Comparison of ENCODE assay signal across 8 cellular contexts in genomic region chr12:6605425-6606330, GRCh38. TPM values are rescaled to one million over a fixed set of nuclear protein-coding genes. Genes with fewer than 3 reads are reported as not detected.
DNase-seq lines count a peak whose midpoint lies in the region; ATAC-seq, FAIRE-seq and TF ChIP-seq lines count a peak whose summit lies in the region.

No MANE protein-coding gene starts in this region.

- no peak overlapping the region for H3K56ac ChIP-seq in H9 (ENCODE audit: insufficient read length, low read depth, low read length)
- peak overlapping the region; percentile 59 for H3K56ac ChIP-seq in H1 (replicated peaks; ENCODE audit: insufficient read length, low read depth, low read length)

- H3T11ph ChIP-seq in H9 (ENCODE audit: low read length): no peak overlapping the region

- TF ChIP-seq POLR2A in H1 (IDR thresholded peaks at IDR 0.05; ENCODE audit: control extremely low read depth in 1 of 2, low read depth in 2 of 2, low read length in 2 of 2): no peak

- H3K36me3 ChIP-seq in H1 (ENCODE audit: control insufficient read depth in 2 of 4, insufficient read depth in 4 of 4, low read length in 3 of 4): peaks cover 20 to 42% (median 24%) of the 10 kb centered on the region in 4 experiments
- peaks cover 5% of the 10 kb centered on the region for H3K36me3 ChIP-seq in mucosa of descending colon (ENCODE audit: low read depth)

- peak; percentile 28 for DNase-seq in A172 (ENCODE audit: low spot score)
- peak; percentile 62 for DNase-seq in H9
- DNase-seq in activated B cell treated with CpG ODN at 0.5 μM for 24 hours: no peak
- DNase-seq in H1 (ENCODE audit: low read depth in 1 of 2, low spot score in 2 of 2): peak in 1 of 2 experiments; percentile 63
- peak in 1 of 3 donors; percentile 41 for DNase-seq in mucosa of descending colon
- peak; percentile 52 for DNase-seq in ureter (ENCODE audit: low spot score)
- DNase-seq in NCI-H446 treated with DMSO at 0.1 percent for 48 hours (lab: John Stamatoyannopoulos, UW): no peak

- H3K4me1 Mint-ChIP-seq in H9 (peaks cover 29 to 32% of the 10 kb centered on the region in 2 experiments), activated B cell treated with CpG ODN at 0.5 μM for 24 hours (peaks cover 55% of the 10 kb centered on the region)

- no peak for TF ChIP-seq EP300 in H1 (IDR thresholded peaks at IDR 0.05; ENCODE audit: borderline replicate concordance in 1 of 2, low read depth in 2 of 2, low read length in 2 of 2)

- H3K14ac ChIP-seq in H9 (ENCODE audit: insufficient read depth, low read length) (no peak overlapping the region; the same call in 1 of the 2 replicates), H1 (ENCODE audit: insufficient read length) (no peak overlapping the region)

- H2BK15ac ChIP-seq in H9 (ENCODE audit: low read depth, low read length) (no peak overlapping the region), H1 (ENCODE audit: low read length) (no peak overlapping the region; the same call in 1 of the 2 replicates)

- H3K27me3 ChIP-seq in H9 (ENCODE audit: insufficient read depth, low read length) (no peaks in the 10 kb centered on the region), H1 (replicated peaks in 1 of 4; ENCODE audit: control insufficient read depth in 3 of 4, extremely low read depth in 1 of 4, insufficient read depth in 3 of 4, low read length in 3 of 4) (no peaks in the 10 kb centered on the region)

- intact Hi-C loops in activated B cell treated with CpG ODN at 0.5 μM for 24 hours (cut with micrococcal nuclease) (loop anchor here (2.0 to 5.0 kb wide), 2 partner anchors 19 to 367 kb away; partner anchors contain the start of genes EMG1 and PHB2), mucosa of descending colon (cut with DNase I, micrococcal nuclease) (no loop called here)

- H3K79me2 ChIP-seq in H9 (ENCODE audit: insufficient read depth, low read length) (peaks cover 27% of the 10 kb centered on the region; the same call in 1 of the 2 replicates), H1 (ENCODE audit: control insufficient read depth in 1 of 2, insufficient read depth in 2 of 2, low read length in 2 of 2) (peaks cover 22 to 46% of the 10 kb centered on the region in 2 experiments)

- no peak for TF ChIP-seq RAD21 in H1 (IDR thresholded peaks at IDR 0.05 in 1 of 2, conservative IDR thresholded peaks at IDR 0.05 in 1 of 2; ENCODE audit: low read depth in 2 of 2, low read length in 2 of 2)

- peak overlapping the region; percentile 63 for H3K4me2 ChIP-seq in H9 (ENCODE audit: insufficient read depth, insufficient read length, low read length)
- H3K4me2 ChIP-seq in H1 (ENCODE audit: insufficient read depth in 1 of 2, low read depth in 2 of 2, low read length in 2 of 2): peak overlapping the region; percentile 92 to 99

- no peak overlapping the region for H2AFZ ChIP-seq in H9 (ENCODE audit: low read length)
- H2AFZ ChIP-seq in H1 (ENCODE audit: low read length): no peak overlapping the region

- CTCF ChIA-PET in activated B cell treated with CpG ODN at 0.5 μM for 24 hours (lab: Charles Lee): interaction anchor here (0.5 to 1.4 kb wide), 4 partner anchors 15 to 148 kb away, joined by 3 to 4 read pairs (median 3); partner anchors contain the start of gene MLF2
- CTCF ChIA-PET in H1 (lab: Charles Lee; ENCODE audit: partially characterized antibody): interaction anchor here (0.6 to 4.3 kb wide), 12 partner anchors 9 to 247 kb away, joined by 3 to 25 read pairs (median 3); no protein-coding TSS in a partner anchor

- no peaks in the 10 kb centered on the region for H3K27me3 Mint-ChIP-seq in H9 (ENCODE audit: low read depth)
- H3K27me3 Mint-ChIP-seq in activated B cell treated with CpG ODN at 0.5 μM for 24 hours: no peaks in the 10 kb centered on the region

- H4K8ac ChIP-seq in H9 (replicated peaks; ENCODE audit: insufficient read length, low read depth, low read length) (no peak overlapping the region), H1 (ENCODE audit: extremely low read depth, insufficient read depth, low read length) (no peak overlapping the region)

- H3K23ac ChIP-seq in H9 (ENCODE audit: insufficient read length, low read depth, low read length) (no peak overlapping the region), H1 (ENCODE audit: insufficient read length) (no peak overlapping the region)

- FAIRE-seq in H1 (lab: Jason Lieb, UNC): no peak

- H2AK5ac ChIP-seq in H9 (ENCODE audit: insufficient read length, low read length) (no peak overlapping the region), H1 (ENCODE audit: low read depth, low read length) (peak overlapping the region; percentile 93; the same call in 1 of the 2 replicates)

- ATAC-seq in activated B cell treated with CpG ODN at 0.5 μM for 24 hours (ENCODE audit: low read depth): peak; percentile 10
- ATAC-seq in mucosa of descending colon: peak; percentile 12
- no peak for ATAC-seq in GM18502 (IDR thresholded peaks at IDR 0.05; ENCODE audit: poor library complexity, unreplicated experiment)

- H4K91ac ChIP-seq in H9 (ENCODE audit: insufficient read length, low read depth, low read length) (no peak overlapping the region), H1 (replicated peaks; ENCODE audit: insufficient read length, low read length) (no peak overlapping the region)

- H3K9me3 Mint-ChIP-seq in H9 (no peaks in the 10 kb centered on the region), activated B cell treated with CpG ODN at 0.5 μM for 24 hours (no peaks in the 10 kb centered on the region)

- no peak overlapping the region for H4K5ac ChIP-seq in H9 (ENCODE audit: insufficient read length, low read depth, low read length)
- H4K5ac ChIP-seq in H1 (ENCODE audit: insufficient read length, low read depth, low read length): no peak overlapping the region

- H2BK120ac ChIP-seq in H9 (ENCODE audit: low read depth, low read length, poor library complexity, severe bottlenecking) (no peak overlapping the region), H1 (replicated peaks; ENCODE audit: low read depth, low read length) (no peak overlapping the region)

- POLR2A ChIA-PET in activated B cell treated with CpG ODN at 0.5 μM for 24 hours (lab: Charles Lee) (interaction anchor here (0.5 to 4.3 kb wide), 15 partner anchors 9 to 338 kb away, joined by 3 to 45 read pairs (median 5); partner anchors contain the start of genes C12orf57, CDCA3, COPS7A and LPAR5), H1 (lab: Charles Lee; ENCODE audit: partially characterized antibody) (interaction anchor here (0.6 to 13.4 kb wide), 27 partner anchors 9 to 261 kb away, joined by 3 to 225 read pairs (median 4); partner anchors contain the start of genes COPS7A, GAPDH, NOP2 and TPI1)

- H3K9ac ChIP-seq in H9 (ENCODE audit: extremely low read depth, insufficient read length, low read length) (peak overlapping the region; percentile 28), H1 (replicated peaks in 1 of 4; ENCODE audit: extremely low read depth in 1 of 4, low read depth in 3 of 4, low read length in 3 of 4) (peak overlapping the region in 3 of 4 experiments; percentile 55 to 63 (median 58); a peak in 6 of 7 replicates)

- no peak overlapping the region for H3K18ac ChIP-seq in H9 (ENCODE audit: insufficient read length, low read depth, low read length)
- H3K18ac ChIP-seq in H1 (ENCODE audit: extremely low read depth, low read length): peak overlapping the region; percentile 78

- H3K9me3 ChIP-seq in H9 (ENCODE audit: control insufficient read depth, low read depth, low read length) (no peaks in the 10 kb centered on the region), H1 (ENCODE audit: insufficient read depth in 2 of 2, low read depth in 1 of 2, low read length in 1 of 2) (no peaks in the 10 kb centered on the region), mucosa of descending colon (no peaks in the 10 kb centered on the region)

- H2BK20ac ChIP-seq in H9 (ENCODE audit: low read depth, low read length, poor library complexity, severe bottlenecking) (no peak overlapping the region), H1 (ENCODE audit: low read length) (no peak overlapping the region)

- H2BK5ac ChIP-seq in H9 (ENCODE audit: insufficient read length, low read length) (no peak overlapping the region), H1 (ENCODE audit: low read depth, low read length) (peak overlapping the region; percentile 82)

- peaks cover 3% of the 10 kb centered on the region for H3K79me1 ChIP-seq in H9 (ENCODE audit: insufficient read depth, low read depth, low read length, poor library complexity, severe bottlenecking)
- H3K79me1 ChIP-seq in H1 (ENCODE audit: low read depth, low read length): peaks cover 16% of the 10 kb centered on the region

- H3K23me2 ChIP-seq in H9 (ENCODE audit: insufficient read length, low read depth, low read length, poor library complexity, severe bottlenecking) (peaks cover 5% of the 10 kb centered on the region), H1 (ENCODE audit: low read depth, low read length) (peaks cover 16% of the 10 kb centered on the region; the same call in 1 of the 2 replicates)

- H3K4me3 ChIP-seq in H1 (ENCODE audit: extremely low read depth in 1 of 4, insufficient read depth in 2 of 4, low read depth in 3 of 4, low read length in 4 of 4) (peak overlapping the region; percentile 82 to 93 (median 87)), mucosa of descending colon (peak overlapping the region; percentile 90)

- H4K20me1 ChIP-seq in H9 (ENCODE audit: control insufficient read depth, insufficient read depth, insufficient read length) (no peaks in the 10 kb centered on the region), H1 (replicated peaks in 1 of 2; ENCODE audit: control insufficient read depth in 1 of 2, insufficient read depth in 2 of 2, low read length in 2 of 2) (peaks cover 18 to 24% of the 10 kb centered on the region in 2 experiments)

- H3K4me1 ChIP-seq in H9 (ENCODE audit: insufficient read depth, low read length) (peaks cover 2% of the 10 kb centered on the region; the same call in 1 of the 2 replicates), H1 (replicated peaks in 1 of 4; ENCODE audit: control insufficient read depth in 3 of 4, insufficient read depth in 4 of 4, low read length in 3 of 4) (peaks cover 7 to 25% (median 14%) of the 10 kb centered on the region in 4 experiments), mucosa of descending colon (ENCODE audit: low read depth) (peaks cover 27% of the 10 kb centered on the region)

- no peak; the same call in 2 of the 3 replicates for TF ChIP-seq CTCF in H9 (conservative IDR thresholded peaks at IDR 0.05)
- no peak for TF ChIP-seq CTCF in activated B cell treated with CpG ODN at 0.5 μM for 24 hours (IDR thresholded peaks at IDR 0.05)
- TF ChIP-seq CTCF in H1 (IDR thresholded peaks at IDR 0.05; ENCODE audit: control extremely low read depth in 1 of 3, insufficient read depth in 1 of 3, low read depth in 1 of 3, low read length in 3 of 3): peak in 1 of 3 experiments; percentile 17; a peak in 1 of 4 replicates
- TF ChIP-seq CTCF in mucosa of descending colon (IDR thresholded peaks at IDR 0.05): no peak

- WGBS in H9 (ENCODE audit: extremely low coverage, insufficient read length, low lambda C conversion rate): no CpG with 5 or more reads among the region's 18 CpGs
- WGBS in H1 (ENCODE audit: extremely low coverage in 1 of 2, insufficient coverage in 1 of 2, insufficient read length in 1 of 2, insufficient replicate concordance in 2 of 2, low coverage in 1 of 2, low lambda C conversion rate in 2 of 2, missing lambda C conversion rate in 1 of 2), 2 experiments: 33% methylated on average over 15 of the region's 18 CpGs; no CpG with 5 or more reads in 1 of the 2 experiments

- no peak overlapping the region for H3K4ac ChIP-seq in H9 (ENCODE audit: low read depth, low read length)
- H3K4ac ChIP-seq in H1 (replicated peaks; ENCODE audit: insufficient read length, low read depth, low read length): no peak overlapping the region

- no peak overlapping the region for H2BK12ac ChIP-seq in H9 (ENCODE audit: insufficient read length, low read depth, low read length)
- H2BK12ac ChIP-seq in H1 (ENCODE audit: low read depth, low read length): peak overlapping the region; percentile 50; the same call in 1 of the 2 replicates

- H3K27ac ChIP-seq in H9 (ENCODE audit: insufficient read length, low read depth, low read length): no peak overlapping the region
- no peak overlapping the region for H3K27ac ChIP-seq in H1 (ENCODE audit: low read depth, low read length)

- H3K36me3 Mint-ChIP-seq in H9 (ENCODE audit: insufficient read depth in 1 of 3, low read depth in 3 of 3): peaks cover 40 to 52% (median 52%) of the 10 kb centered on the region in 3 experiments
- H3K36me3 Mint-ChIP-seq in activated B cell treated with CpG ODN at 0.5 μM for 24 hours (ENCODE audit: low read depth): peaks cover 50% of the 10 kb centered on the region

- H3K27ac Mint-ChIP-seq in H9 (peak overlapping the region; percentile 71 to 93 (median 93); a peak in 4 of 7 replicates), activated B cell treated with CpG ODN at 0.5 μM for 24 hours (peak overlapping the region; percentile 82)

- H3K4me3 Mint-ChIP-seq in H9 (no peak overlapping the region; a peak in 3 of 5 replicates), activated B cell treated with CpG ODN at 0.5 μM for 24 hours (no peak overlapping the region)

RNA-seq across cellular contexts. Expression of gene CHD4, which starts 1.5 kb away (rescaled TPM):
- 164 and 201 TPM in 2 replicates for total RNA-seq in A172 (2014; rRNA removed; shearing (Covaris generic))
- 334 and 346 TPM in 2 replicates for total RNA-seq in H9 (2021)
- 342 and 345 TPM in 2 replicates for total RNA-seq in activated B cell treated with CpG ODN at 0.5 μM for 24 hours
- total RNA-seq in H1 (2021; fragmentation: NEBNext Ultra II Directional; extraction: Animal tissue kit (Norgen Biotek cat#: 25700)): 305 and 330 TPM in 2 replicates
- polyA plus RNA-seq in H1 (2011; rRNA removed): 198 and 214 TPM in 2 replicates
- 178 TPM for polyA plus RNA-seq in H1 (2011; cell fraction: cytosol; rRNA removed)
- polyA plus RNA-seq in H1 (2011; cell fraction: nucleus; rRNA removed): 362 TPM
- 194 to 267 TPM (median 241 TPM) in 4 replicates for polyA plus RNA-seq in H1 (2012, experiment 1 of 2)
- polyA plus RNA-seq in H1 (2012, experiment 2 of 2): 52.1 TPM
- 180 TPM for polyA plus RNA-seq in H1 (2013, experiment 1 of 2)
- 192 TPM for polyA plus RNA-seq in H1 (2013, experiment 2 of 2)
- polyA minus RNA-seq in H1 (2011; rRNA and poly(A)+ RNA removed): 290 and 298 TPM in 2 replicates
- polyA minus RNA-seq in H1 (2011; cell fraction: cytosol; rRNA and poly(A)+ RNA removed): 180 TPM
- 129 TPM for polyA minus RNA-seq in H1 (2011; cell fraction: nucleus; rRNA and poly(A)+ RNA removed)
- 100 to 1,000 TPM; 127 to 243 (median 149) TPM for total RNA-seq in mucosa of descending colon
- 232 TPM for total RNA-seq in ureter

RNA-seq across cellular contexts. Expression of gene LPAR5, which starts 30.1 kb away (rescaled TPM):
- total RNA-seq in A172 (2014; rRNA removed; shearing (Covaris generic)): 2.5 TPM in 2 replicates
- total RNA-seq in H9 (2021) (0.22 TPM in 2 replicates), activated B cell treated with CpG ODN at 0.5 μM for 24 hours (27.7 and 30.4 TPM in 2 replicates), mucosa of descending colon (10 to 100 TPM; 12.0 to 30.5 (median 22.7) TPM), ureter (13.6 TPM)
- total RNA-seq in H1 (2021; fragmentation: NEBNext Ultra II Directional; extraction: Animal tissue kit (Norgen Biotek cat#: 25700)): 0.22 and 0.23 TPM in 2 replicates
- polyA plus RNA-seq in H1 (2011; rRNA removed): 0.24 and 0.63 TPM in 2 replicates
- polyA plus RNA-seq in H1 (2011; cell fraction: cytosol; rRNA removed): 0.31 TPM
- polyA plus RNA-seq in H1 (2011; cell fraction: nucleus; rRNA removed): 0.47 TPM
- polyA plus RNA-seq in H1 (2012, experiment 1 of 2): 0.29 to 0.40 TPM (median 0.35 TPM) in 3 of 4 replicates, not detected in the other
- 0.21 TPM for polyA plus RNA-seq in H1 (2012, experiment 2 of 2)
- 0.57 TPM for polyA plus RNA-seq in H1 (2013, experiment 1 of 2)
- 0.48 TPM for polyA plus RNA-seq in H1 (2013, experiment 2 of 2)
- polyA minus RNA-seq in H1 (2011; rRNA and poly(A)+ RNA removed): 0.32 and 0.63 TPM in 2 replicates
- polyA minus RNA-seq in H1 (2011; cell fraction: cytosol; rRNA and poly(A)+ RNA removed): not detected
- polyA minus RNA-seq in H1 (2011; cell fraction: nucleus; rRNA and poly(A)+ RNA removed): 0.40 TPM

RNA-seq across cellular contexts. Expression of gene NOP2, which starts 37.6 kb away (rescaled TPM):
- total RNA-seq in A172 (2014; rRNA removed; shearing (Covaris generic)): 53.9 and 59.8 TPM in 2 replicates
- 136 and 137 TPM in 2 replicates for total RNA-seq in H9 (2021)
- 114 and 121 TPM in 2 replicates for total RNA-seq in activated B cell treated with CpG ODN at 0.5 μM for 24 hours
- 82.6 and 85.6 TPM in 2 replicates for total RNA-seq in H1 (2021; fragmentation: NEBNext Ultra II Directional; extraction: Animal tissue kit (Norgen Biotek cat#: 25700))
- polyA plus RNA-seq in H1 (2011; rRNA removed): 34.4 and 35.4 TPM in 2 replicates
- 55.4 TPM for polyA plus RNA-seq in H1 (2011; cell fraction: cytosol; rRNA removed)
- polyA plus RNA-seq in H1 (2011; cell fraction: nucleus; rRNA removed): 191 TPM
- 73.4 to 85.0 TPM (median 77.9 TPM) in 4 replicates for polyA plus RNA-seq in H1 (2012, experiment 1 of 2)
- polyA plus RNA-seq in H1 (2012, experiment 2 of 2): 49.2 TPM
- 63.9 TPM for polyA plus RNA-seq in H1 (2013, experiment 1 of 2)
- 51.3 TPM for polyA plus RNA-seq in H1 (2013, experiment 2 of 2)
- polyA minus RNA-seq in H1 (2011; rRNA and poly(A)+ RNA removed): 29.8 and 75.1 TPM in 2 replicates
- polyA minus RNA-seq in H1 (2011; cell fraction: cytosol; rRNA and poly(A)+ RNA removed): 26.6 TPM
- 45.4 TPM for polyA minus RNA-seq in H1 (2011; cell fraction: nucleus; rRNA and poly(A)+ RNA removed)
- 10 to 100 TPM; 26.1 to 32.4 (median 26.6) TPM for total RNA-seq in mucosa of descending colon
- 51.7 TPM for total RNA-seq in ureter

RNA-seq across cellular contexts. Expression of gene ACRBP, which starts 41.6 kb away (rescaled TPM):
- 0.65 TPM in 1 of 2 replicates, not detected in the other for total RNA-seq in A172 (2014; rRNA removed; shearing (Covaris generic))
- total RNA-seq in H9 (2021) (1.3 and 1.9 TPM in 2 replicates), activated B cell treated with CpG ODN at 0.5 μM for 24 hours (5.4 and 7.7 TPM in 2 replicates), mucosa of descending colon (1 to 10 TPM; 1.4 to 3.0 (median 2.2) TPM), ureter (2.3 TPM)
- 0.80 and 1.2 TPM in 2 replicates for total RNA-seq in H1 (2021; fragmentation: NEBNext Ultra II Directional; extraction: Animal tissue kit (Norgen Biotek cat#: 25700))
- polyA plus RNA-seq in H1 (2011; rRNA removed): 5.2 and 8.9 TPM in 2 replicates
- 4.1 TPM for polyA plus RNA-seq in H1 (2011; cell fraction: cytosol; rRNA removed)
- polyA plus RNA-seq in H1 (2011; cell fraction: nucleus; rRNA removed): 13.2 TPM
- polyA plus RNA-seq in H1 (2012, experiment 1 of 2): 0.98 to 1.8 TPM (median 1.4 TPM) in 4 replicates
- 0.30 TPM for polyA plus RNA-seq in H1 (2012, experiment 2 of 2)
- 1.5 TPM for polyA plus RNA-seq in H1 (2013, experiment 1 of 2)
- polyA plus RNA-seq in H1 (2013, experiment 2 of 2): 2.1 TPM
- 5.7 and 11.8 TPM in 2 replicates for polyA minus RNA-seq in H1 (2011; rRNA and poly(A)+ RNA removed)
- polyA minus RNA-seq in H1 (2011; cell fraction: cytosol; rRNA and poly(A)+ RNA removed): 2.2 TPM
- 5.7 TPM for polyA minus RNA-seq in H1 (2011; cell fraction: nucleus; rRNA and poly(A)+ RNA removed)

RNA-seq across cellular contexts. Expression of gene IFFO1, which starts 49.8 kb away (rescaled TPM):
- total RNA-seq in A172 (2014; rRNA removed; shearing (Covaris generic)): 2.1 TPM in 2 replicates
- total RNA-seq in H9 (2021) (16.3 and 17.9 TPM in 2 replicates), activated B cell treated with CpG ODN at 0.5 μM for 24 hours (23.6 and 25.9 TPM in 2 replicates), mucosa of descending colon (10 to 100 TPM in 1 of 3 donors, 1 to 10 TPM in 2; 3.6 to 22.4 (median 8.2) TPM), ureter (13.7 TPM)
- total RNA-seq in H1 (2021; fragmentation: NEBNext Ultra II Directional; extraction: Animal tissue kit (Norgen Biotek cat#: 25700)): 11.8 and 12.2 TPM in 2 replicates
- 12.8 and 16.4 TPM in 2 replicates for polyA plus RNA-seq in H1 (2011; rRNA removed)
- polyA plus RNA-seq in H1 (2011; cell fraction: cytosol; rRNA removed): 15.3 TPM
- 40.6 TPM for polyA plus RNA-seq in H1 (2011; cell fraction: nucleus; rRNA removed)
- polyA plus RNA-seq in H1 (2012, experiment 1 of 2): 8.2 to 13.3 TPM (median 13.2 TPM) in 4 replicates
- 7.8 TPM for polyA plus RNA-seq in H1 (2012, experiment 2 of 2)
- polyA plus RNA-seq in H1 (2013, experiment 1 of 2): 11.5 TPM
- 9.5 TPM for polyA plus RNA-seq in H1 (2013, experiment 2 of 2)
- 4.7 and 4.9 TPM in 2 replicates for polyA minus RNA-seq in H1 (2011; rRNA and poly(A)+ RNA removed)
- polyA minus RNA-seq in H1 (2011; cell fraction: cytosol; rRNA and poly(A)+ RNA removed): 3.6 TPM
- 10.6 TPM for polyA minus RNA-seq in H1 (2011; cell fraction: nucleus; rRNA and poly(A)+ RNA removed)

Comparison
In these comparisons a context has a peak if more than half of its experiments do, and no peak if none do; other contexts are left out.
1. DNase-seq: peak in A172 (single experiment), H9 (single experiment) and ureter (single experiment); none in activated B cell treated with CpG ODN at 0.5 μM for 24 hours (single experiment) and NCI-H446 treated with DMSO at 0.1 percent for 48 hours (single experiment).